Comparison of ENCODE assay signal across 1 cellular context in the genomic region with DNA sequence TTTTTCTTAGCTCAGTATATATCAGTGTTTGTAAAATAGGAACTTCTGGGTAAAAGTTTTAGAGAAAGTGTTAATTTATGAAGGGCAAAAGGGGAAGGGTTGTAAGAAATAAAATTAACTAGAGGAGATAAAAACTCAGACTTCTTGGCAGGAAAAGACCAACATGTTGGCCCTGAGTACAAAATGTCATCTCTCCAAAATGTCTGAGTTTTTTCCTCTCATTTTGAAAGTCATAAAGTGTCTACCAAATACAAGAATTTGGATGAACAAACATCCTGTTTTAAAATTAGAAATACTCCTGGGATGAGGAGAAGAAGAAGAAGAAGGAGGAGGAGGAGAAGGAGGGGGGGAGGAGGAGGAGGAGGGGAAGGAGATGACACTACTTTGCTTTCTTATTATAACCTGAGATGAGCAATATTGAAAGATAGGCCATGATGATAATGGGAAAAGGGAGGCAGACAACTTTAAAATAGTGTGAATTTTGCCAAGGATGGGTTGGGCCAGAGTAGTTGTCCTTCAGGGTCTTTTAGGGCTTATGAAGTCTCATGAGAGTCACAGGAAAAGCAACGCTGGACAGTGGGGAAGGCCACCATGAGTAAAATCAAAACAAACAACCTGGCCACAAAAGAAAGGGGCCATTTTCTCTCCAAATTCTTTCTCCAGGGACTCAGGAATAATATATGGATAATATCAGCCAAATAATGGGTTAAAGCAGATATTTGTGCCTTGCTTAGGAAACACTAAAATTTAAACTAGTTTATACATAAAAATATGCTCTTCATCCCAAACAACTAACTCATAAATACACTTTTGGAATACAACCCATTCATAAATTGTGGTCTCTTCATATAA.
TF ChIP-seq lines count a peak whose summit lies in the region.

No MANE protein-coding gene starts in this region.

TF ChIP-seq in IMR-90, 13 proteins besides CTCF, POLR2A, EP300 and RAD21 (continued from another document):
- no peak for TF ChIP-seq USF2 (IDR thresholded peaks at IDR 0.05; ENCODE audit: low read depth, low read length)
